Comparison of ENCODE assay signal across 8 cellular contexts in genomic region chr15:51971353-51972133, GRCh38. TPM values are rescaled to one million over a fixed set of nuclear protein-coding genes. Genes with fewer than 3 reads are reported as not detected.
DNase-seq lines count a peak whose midpoint lies in the region; ATAC-seq, FAIRE-seq and TF ChIP-seq lines count a peak whose summit lies in the region.

Gene LEO1, minus strand, starts transcription at chr15:51971778. Its CDS starts 33 bp downstream, at chr15:51971745.

- H3K27me3 Mint-ChIP-seq in endodermal cell (ENCODE audit: insufficient read depth) = no peaks in the 10 kb centered on the region

- H3K9me3 ChIP-seq in endodermal cell (ENCODE audit: control insufficient read depth, low read length) (peaks cover 15% of the 10 kb centered on the region), mesodermal cell (ENCODE audit: control insufficient read depth, low read length) (peaks cover 4% of the 10 kb centered on the region)

- H3K9me3 Mint-ChIP-seq in endodermal cell = peaks cover 8% of the 10 kb centered on the region

- peak; percentile 67 for TF ChIP-seq CTCF in endodermal cell (conservative IDR thresholded peaks at IDR 0.05)

- H3K4me3 ChIP-seq in endodermal cell (ENCODE audit: low read length) = peak within 1 kb of the TSS; percentile 95
- peak within 1 kb of the TSS; percentile 94 for H3K4me3 ChIP-seq in mesodermal cell (ENCODE audit: extremely low read depth, insufficient read depth, low read length, poor library complexity, severe bottlenecking)

- H3K4me1 Mint-ChIP-seq in endodermal cell = peaks cover 12% of the 10 kb centered on the region

- H3K27me3 ChIP-seq in endodermal cell (ENCODE audit: control insufficient read depth, insufficient read depth, low read length, poor library complexity, severe bottlenecking) = no peaks in the 10 kb centered on the region

- H3K27ac Mint-ChIP-seq in endodermal cell = peak within 1 kb of the TSS; percentile 98

- peak within 1 kb of the TSS; percentile 62 for H3K9ac ChIP-seq in endodermal cell (ENCODE audit: extremely low read depth, low read length, poor library complexity, severe bottlenecking)

- peak; percentile 84 for FAIRE-seq in HTR-8/SVneo (lab: Jason Lieb, UNC)

- 0% methylated on average over 36 to 59 of the region's 59 CpGs for WGBS in endodermal cell (ENCODE audit: insufficient coverage in 1 of 2, insufficient read length in 1 of 2), 2 experiments
- 0% methylated on average over 43 to 54 of the region's 59 CpGs for WGBS in mesodermal cell (ENCODE audit: insufficient coverage in 2 of 2), 2 experiments

- H3K36me3 ChIP-seq in endodermal cell (ENCODE audit: control insufficient read depth, insufficient read depth, low read length) = no peaks in the 10 kb centered on the region
- peaks cover 7% of the 10 kb centered on the region for H3K36me3 ChIP-seq in mesodermal cell (ENCODE audit: control insufficient read depth, insufficient read depth, low read length)

- in situ Hi-C loops in Caki2 (cut with HindIII; ENCODE audit: low pct_unique_long_range_greater_than_20kb, low sequenced_read_pairs) = no loop called here

- peaks cover 19% of the 10 kb centered on the region for H3K36me3 Mint-ChIP-seq in endodermal cell (ENCODE audit: low read depth)

- DNase-seq in Caki2 (ENCODE audit: low read depth) (peak; percentile 92), HTR-8/SVneo (ENCODE audit: insufficient read length, low spot score) (peak; percentile 92), NOMO-1 treated with DMSO at 0.1 percent for 48 hours (lab: John Stamatoyannopoulos, UW; ENCODE audit: unreplicated experiment) (peak; percentile 96), endodermal cell (peak; percentile 95)
- DNase-seq in activated CD8-positive, alpha-beta memory T cell treated with anti-CD3 and anti-CD28 coated beads for 48 hours (ENCODE audit: low read depth in 2 of 3, low spot score in 2 of 3) = peak; percentile 55 to 77 (median 71)
- DNase-seq in stimulated activated CD8-positive, alpha-beta memory T cell treated with anti-CD3 and anti-CD28 coated beads, Interleukin-15, amount 100 ng/mL, for 4 hours (ENCODE audit: low read depth in 2 of 2) = peak; percentile 70 to 82

- H3K4me1 ChIP-seq in endodermal cell (ENCODE audit: control insufficient read depth, insufficient read depth, low read length) (peaks cover 2% of the 10 kb centered on the region), mesodermal cell (ENCODE audit: control insufficient read depth, insufficient read depth, low read length, poor library complexity, severe bottlenecking) (no peaks in the 10 kb centered on the region)

- H3K27ac ChIP-seq in endodermal cell (ENCODE audit: low read depth, low read length) (peak within 1 kb of the TSS; percentile 89), mesodermal cell (ENCODE audit: low read depth, low read length, severe bottlenecking) (peak within 1 kb of the TSS; percentile 81)

- ATAC-seq in GM21367 (IDR thresholded peaks at IDR 0.05; ENCODE audit: unreplicated experiment) = peak; percentile 80

- peak within 1 kb of the TSS; percentile 97 for H3K4me3 Mint-ChIP-seq in endodermal cell

RNA-seq across cellular contexts. Expression of gene LEO1, which starts in this region (rescaled TPM):
- 10.5 and 14.9 TPM in 2 replicates for total RNA-seq in Caki2 (2014; rRNA removed; shearing (Covaris generic); ENCODE audit: low replicate concordance)
- 10 to 100 TPM; 25.6 to 26.5 TPM for total RNA-seq in endodermal cell
- 27.2 TPM for polyA plus RNA-seq in endodermal cell (2013, experiment 1 of 2)
- polyA plus RNA-seq in endodermal cell (2013, experiment 2 of 2) = 31.1 TPM
- polyA plus RNA-seq in mesodermal cell (2013, experiment 1 of 2) = 26.8 TPM
- 30.6 TPM for polyA plus RNA-seq in mesodermal cell (2013, experiment 2 of 2)

Comparison
In these comparisons a context has a peak if more than half of its experiments do, and no peak if none do; other contexts are left out.
1. Peak in every context shown above with its lines: DNase-seq, ATAC-seq, H3K4me3 ChIP-seq and H3K27ac ChIP-seq.